In the genomic region with DNA sequence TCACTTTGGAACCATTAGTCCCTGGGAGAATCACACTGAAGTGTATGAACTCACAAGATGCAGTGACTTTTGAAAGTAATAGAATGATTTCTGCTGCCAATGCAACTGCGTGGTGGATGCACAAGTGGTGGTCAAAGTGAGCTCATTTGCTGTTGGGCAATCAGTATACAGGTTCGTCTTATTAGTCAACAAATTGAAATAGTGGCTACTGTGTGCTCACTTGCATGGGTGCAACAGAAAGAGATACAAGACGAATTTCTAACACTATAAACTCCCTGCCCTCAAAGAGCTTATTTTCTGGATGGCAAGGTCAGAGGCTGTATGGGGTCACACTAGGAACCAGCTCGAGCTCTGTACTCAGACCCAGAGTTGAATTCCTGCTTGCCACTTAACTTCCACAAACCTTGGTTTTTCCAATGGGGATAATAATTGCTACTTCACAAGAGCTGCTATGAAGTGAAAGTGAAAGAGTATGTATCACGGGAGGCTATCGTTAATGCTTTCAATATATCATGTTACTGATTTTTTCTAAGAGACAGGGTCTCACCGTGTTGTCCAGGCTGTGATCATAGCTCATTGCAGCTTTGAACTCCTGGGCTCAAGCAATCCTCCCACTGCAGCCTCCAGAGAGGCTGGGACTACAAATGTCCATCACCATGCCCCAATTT, we compare ENCODE assay signal across 11 cellular contexts. TPM values are rescaled to one million over a fixed set of nuclear protein-coding genes. Genes with fewer than 3 reads are reported as not detected.
DNase-seq lines count a peak whose midpoint lies in the region; ATAC-seq and TF ChIP-seq lines count a peak whose summit lies in the region.
"Had no signal": no experiment of that assay in that cellular context is flagged by ENCODE, and none has a peak within 500 bp of the region (broad histone marks: within the 10 kb centered on the region; RNA-seq: fewer than 3 reads in every experiment).

No MANE protein-coding gene starts in this region.

- H3K27me3 Mint-ChIP-seq in activated T-helper 2 cell treated with anti-CD3 and anti-CD28 coated beads, Interferon-gamma antibody, Interleukin-2, Interleukin-4, amounts not matched to agents 10 μg/mL and 5 μg/mL and 100 μg/mL, durations not matched to agents 14 hours and 24 hours and 36 hours (ENCODE audit: low read depth), result no peaks in the 10 kb centered on the region
- H3K27me3 Mint-ChIP-seq in H9 (ENCODE audit: low read depth) (peaks cover 28% of the 10 kb centered on the region), mesothelial cell of epicardium (ENCODE audit: low read depth) (no peaks in the 10 kb centered on the region)

- no CpG with 5 or more reads among the region's 7 CpGs for WGBS in IMR-90 (ENCODE audit: extremely low coverage in 2 of 2, insufficient read length in 1 of 2), 2 experiments
- no CpG with 5 or more reads among the region's 7 CpGs for WGBS in H9 (ENCODE audit: extremely low coverage, insufficient read length, low lambda C conversion rate)

- in situ Hi-C loops in IMR-90 (cut with MboI; ENCODE audit: low sequenced_read_pairs), result no loop called here

- H2BK5ac ChIP-seq in IMR-90 (ENCODE audit: low read depth, low read length, poor library complexity, severe bottlenecking), result no peak overlapping the region
- H2BK5ac ChIP-seq in H9 (ENCODE audit: insufficient read length, low read length), result no peak overlapping the region

- no peak for TF ChIP-seq CTCF in IMR-90 (conservative IDR thresholded peaks at IDR 0.05; ENCODE audit: low read depth, low read length)
- TF ChIP-seq CTCF in H9 (conservative IDR thresholded peaks at IDR 0.05), result no peak
- TF ChIP-seq CTCF in mesothelial cell of epicardium (IDR thresholded peaks at IDR 0.05; ENCODE audit: unreplicated experiment), result no peak

- no peak for TF ChIP-seq RAD21 in IMR-90 (IDR thresholded peaks at IDR 0.05; ENCODE audit: low read length)

- H3K27me3 ChIP-seq in BLaER1 (no peaks in the 10 kb centered on the region), IMR-90 (ENCODE audit: control insufficient read depth, insufficient read depth, low read length) (no peaks in the 10 kb centered on the region), H9 (ENCODE audit: insufficient read depth, low read length) (no peaks in the 10 kb centered on the region)

- H3K79me2 ChIP-seq in H9 (ENCODE audit: insufficient read depth, low read length), result no peaks in the 10 kb centered on the region

- H3K9me3 ChIP-seq in BLaER1, result 0 out of 2 replicates have a peak, but pooled peaks cover 5% of the 10 kb centered on the region
- no peaks in the 10 kb centered on the region for H3K9me3 ChIP-seq in IMR-90 (ENCODE audit: control insufficient read depth, insufficient read depth, low read length)
- H3K9me3 ChIP-seq in H9 (ENCODE audit: control insufficient read depth, low read depth, low read length), result no peaks in the 10 kb centered on the region

- no peaks in the 10 kb centered on the region for H3K23me2 ChIP-seq in H9 (ENCODE audit: insufficient read length, low read depth, low read length, poor library complexity, severe bottlenecking)

- CTCF ChIA-PET in IMR-90 (lab: Yijun Ruan, JAX), result no interaction called here

- no peak overlapping the region for H3K27ac ChIP-seq in BLaER1
- no peak overlapping the region for H3K27ac ChIP-seq in IMR-90 (ENCODE audit: insufficient read depth, low read length)
- no peak overlapping the region for H3K27ac ChIP-seq in H9 (ENCODE audit: insufficient read length, low read depth, low read length)

- H3K18ac ChIP-seq in IMR-90 (ENCODE audit: low read depth, low read length), result no peak overlapping the region
- H3K18ac ChIP-seq in H9 (ENCODE audit: insufficient read length, low read depth, low read length), result no peak overlapping the region

- no peak for TF ChIP-seq POLR2A in IMR-90 (IDR thresholded peaks at IDR 0.05; ENCODE audit: low read depth, low read length)

- H2AFZ ChIP-seq in IMR-90 (replicated peaks; ENCODE audit: low read length, poor library complexity) (no peak overlapping the region), H9 (ENCODE audit: low read length) (no peak overlapping the region)

- intact Hi-C loops in IMR-90 (cut with micrococcal nuclease), result no loop called here
- intact Hi-C loops in activated T-helper 2 cell treated with anti-CD3 and anti-CD28 coated beads, Interferon-gamma antibody, Interleukin-2, Interleukin-4, amounts not matched to agents 10 μg/mL and 5 μg/mL and 100 μg/mL, durations not matched to agents 14 hours and 24 hours and 36 hours (cut with micrococcal nuclease), result no loop called here

- H3K79me1 ChIP-seq in IMR-90 (ENCODE audit: low read depth in 1 of 2, low read length in 2 of 2) (peaks cover 0 to 2% of the 10 kb centered on the region in 2 experiments; a peak in 2 of 4 replicates), H9 (ENCODE audit: insufficient read depth, low read depth, low read length, poor library complexity, severe bottlenecking) (no peaks in the 10 kb centered on the region)

- H2AK5ac ChIP-seq in IMR-90 (ENCODE audit: low read depth, low read length), result no peak overlapping the region
- no peak overlapping the region for H2AK5ac ChIP-seq in H9 (ENCODE audit: insufficient read length, low read length)

- peaks cover 10% of the 10 kb centered on the region for H3K4me1 ChIP-seq in BLaER1
- H3K4me1 ChIP-seq in IMR-90 (ENCODE audit: control insufficient read depth, insufficient read depth, low read length), result 0 out of 2 replicates have a peak, but pooled peaks cover 2% of the 10 kb centered on the region
- no peaks in the 10 kb centered on the region for H3K4me1 ChIP-seq in H9 (ENCODE audit: insufficient read depth, low read length)

- H2BK20ac ChIP-seq in IMR-90 (ENCODE audit: low read depth, low read length) (no peak overlapping the region), H9 (ENCODE audit: low read depth, low read length, poor library complexity, severe bottlenecking) (no peak overlapping the region)

- H3K4me3 ChIP-seq in BLaER1, result no peak overlapping the region
- H3K4me3 ChIP-seq in IMR-90 (ENCODE audit: insufficient read depth, low read depth, low read length), result no peak overlapping the region

- H3K4ac ChIP-seq in IMR-90 (ENCODE audit: low read depth, low read length), result no peak overlapping the region
- no peak overlapping the region for H3K4ac ChIP-seq in H9 (ENCODE audit: low read depth, low read length)

- no peak for DNase-seq in IMR-90
- no peak for DNase-seq in activated T-helper 2 cell treated with anti-CD3 and anti-CD28 coated beads, Interferon-gamma antibody, Interleukin-2, Interleukin-4, amounts not matched to agents 10 μg/mL and 5 μg/mL and 100 μg/mL, durations not matched to agents 14 hours and 24 hours and 36 hours (ENCODE audit: low spot score)
- peak; percentile 34 to 49 for DNase-seq in lung microvascular endothelial cell (ENCODE audit: low read depth in 2 of 2)
- DNase-seq in H9, result no peak
- no peak for DNase-seq in mesothelial cell of epicardium (ENCODE audit: low spot score in 2 of 2, unreplicated experiment in 2 of 2)
- DNase-seq in activated effector memory CD4-positive, alpha-beta T cell treated with Interleukin-2 at 50 U/mL for 16 hours, result no peak
- DNase-seq in HCEC 1CT, result no peak
- DNase-seq: activated CD4-positive, alpha-beta T cell treated with anti-CD3 and anti-CD28 coated beads, Interleukin-2, amount 50 U/mL, for 4 hours; cortex of kidney had no signal

- H3K9ac ChIP-seq in BLaER1 (no peak overlapping the region; the same call in 1 of the 2 replicates), IMR-90 (ENCODE audit: low read depth, low read length) (no peak overlapping the region), H9 (ENCODE audit: extremely low read depth, insufficient read length, low read length) (no peak overlapping the region)

- H3K9me3 Mint-ChIP-seq in activated T-helper 2 cell treated with anti-CD3 and anti-CD28 coated beads, Interferon-gamma antibody, Interleukin-2, Interleukin-4, amounts not matched to agents 10 μg/mL and 5 μg/mL and 100 μg/mL, durations not matched to agents 14 hours and 24 hours and 36 hours, result no peaks in the 10 kb centered on the region
- H3K9me3 Mint-ChIP-seq in H9 (no peaks in the 10 kb centered on the region), mesothelial cell of epicardium (no peaks in the 10 kb centered on the region)

- peaks cover 25% of the 10 kb centered on the region for H3K4me1 Mint-ChIP-seq in activated T-helper 2 cell treated with anti-CD3 and anti-CD28 coated beads, Interferon-gamma antibody, Interleukin-2, Interleukin-4, amounts not matched to agents 10 μg/mL and 5 μg/mL and 100 μg/mL, durations not matched to agents 14 hours and 24 hours and 36 hours (ENCODE audit: low read depth)
- H3K4me1 Mint-ChIP-seq in H9 (peaks cover 6 to 8% of the 10 kb centered on the region in 2 experiments), mesothelial cell of epicardium (no peaks in the 10 kb centered on the region)

- H2BK120ac ChIP-seq in IMR-90 (ENCODE audit: low read depth, low read length) (no peak overlapping the region), H9 (ENCODE audit: low read depth, low read length, poor library complexity, severe bottlenecking) (no peak overlapping the region)

- BruUV-seq in IMR-90 (replicated peaks; lab: Mats Ljungman, UMichigan), result no TSS peak

- H4K91ac ChIP-seq in IMR-90 (ENCODE audit: insufficient read depth, low read depth, low read length), result no peak overlapping the region
- no peak overlapping the region for H4K91ac ChIP-seq in H9 (ENCODE audit: insufficient read length, low read depth, low read length)

- peaks cover 16% of the 10 kb centered on the region for H3K36me3 Mint-ChIP-seq in activated T-helper 2 cell treated with anti-CD3 and anti-CD28 coated beads, Interferon-gamma antibody, Interleukin-2, Interleukin-4, amounts not matched to agents 10 μg/mL and 5 μg/mL and 100 μg/mL, durations not matched to agents 14 hours and 24 hours and 36 hours (ENCODE audit: low read depth)
- H3K36me3 Mint-ChIP-seq in H9 (ENCODE audit: insufficient read depth in 1 of 3, low read depth in 3 of 3), result peaks cover 4 to 18% (median 18%) of the 10 kb centered on the region in 3 experiments; a peak in 6 of 7 replicates
- peaks cover 7% of the 10 kb centered on the region for H3K36me3 Mint-ChIP-seq in mesothelial cell of epicardium

- peaks cover 18% of the 10 kb centered on the region for H4K20me1 ChIP-seq in BLaER1
- 0 out of 2 replicates have a peak, but pooled peaks cover 3% of the 10 kb centered on the region for H4K20me1 ChIP-seq in IMR-90 (ENCODE audit: insufficient read depth, low read length)
- no peaks in the 10 kb centered on the region for H4K20me1 ChIP-seq in H9 (ENCODE audit: control insufficient read depth, insufficient read depth, insufficient read length)

- H3K36me3 ChIP-seq in BLaER1 (peaks cover 32% of the 10 kb centered on the region), IMR-90 (ENCODE audit: control insufficient read depth, insufficient read depth, low read length) (peaks cover 15% of the 10 kb centered on the region)

- no peak overlapping the region for H3K23ac ChIP-seq in IMR-90 (ENCODE audit: low read depth, low read length)
- no peak overlapping the region for H3K23ac ChIP-seq in H9 (ENCODE audit: insufficient read length, low read depth, low read length)

- no peak overlapping the region for H3K56ac ChIP-seq in IMR-90 (ENCODE audit: extremely low read depth, insufficient read depth, low read length)
- no peak overlapping the region for H3K56ac ChIP-seq in H9 (ENCODE audit: insufficient read length, low read depth, low read length)

- H3K4me3 Mint-ChIP-seq in activated T-helper 2 cell treated with anti-CD3 and anti-CD28 coated beads, Interferon-gamma antibody, Interleukin-2, Interleukin-4, amounts not matched to agents 10 μg/mL and 5 μg/mL and 100 μg/mL, durations not matched to agents 14 hours and 24 hours and 36 hours (ENCODE audit: low read depth), result peak overlapping the region; percentile 48
- no peak overlapping the region for H3K4me3 Mint-ChIP-seq in H9
- no peak overlapping the region for H3K4me3 Mint-ChIP-seq in mesothelial cell of epicardium

- no peak overlapping the region for H3K14ac ChIP-seq in IMR-90 (replicated peaks; ENCODE audit: low read depth, low read length)
- no peak overlapping the region for H3K14ac ChIP-seq in H9 (ENCODE audit: insufficient read depth, low read length)

- peaks cover 13% of the 10 kb centered on the region for H3K9me1 ChIP-seq in IMR-90 (ENCODE audit: insufficient read depth, low read length)

- no peak overlapping the region for H2BK12ac ChIP-seq in H9 (ENCODE audit: insufficient read length, low read depth, low read length)

- H3K4me2 ChIP-seq in BLaER1 (peak overlapping the region; percentile 27), IMR-90 (ENCODE audit: low read depth, low read length) (0 out of 2 replicates have a peak overlapping the region, but pooled peaks have one; percentile 7), H9 (ENCODE audit: insufficient read depth, insufficient read length, low read length) (no peak overlapping the region)

- H2BK15ac ChIP-seq in IMR-90 (ENCODE audit: low read depth, low read length) (no peak overlapping the region), H9 (ENCODE audit: low read depth, low read length) (no peak overlapping the region)

- H4K5ac ChIP-seq in IMR-90 (ENCODE audit: low read depth, low read length) (no peak overlapping the region), H9 (ENCODE audit: insufficient read length, low read depth, low read length) (no peak overlapping the region)

- POLR2A ChIA-PET in IMR-90 (lab: Charles Lee; ENCODE audit: unreplicated experiment), result no interaction called here

- H3T11ph ChIP-seq in H9 (ENCODE audit: low read length), result no peak overlapping the region

- dilution Hi-C loops in IMR-90 (cut with HindIII; ENCODE audit: low sequenced_read_pairs, unreplicated experiment), result no loop called here

- H2AK9ac ChIP-seq in IMR-90 (replicated peaks; ENCODE audit: low read depth, low read length, poor library complexity), result no peak overlapping the region

- no peak overlapping the region for H4K8ac ChIP-seq in IMR-90 (ENCODE audit: low read depth in 2 of 2, low read length in 2 of 2)
- H4K8ac ChIP-seq in H9 (replicated peaks; ENCODE audit: insufficient read length, low read depth, low read length), result no peak overlapping the region

- ATAC-seq in IMR-90 (ENCODE audit: low read depth), result no peak

- H3K27ac Mint-ChIP-seq in activated T-helper 2 cell treated with anti-CD3 and anti-CD28 coated beads, Interferon-gamma antibody, Interleukin-2, Interleukin-4, amounts not matched to agents 10 μg/mL and 5 μg/mL and 100 μg/mL, durations not matched to agents 14 hours and 24 hours and 36 hours, result no peak overlapping the region
- H3K27ac Mint-ChIP-seq in H9 (no peak overlapping the region), mesothelial cell of epicardium (no peak overlapping the region)

RNA-seq across cellular contexts. Expression of gene BCL7B, which starts 8.3 kb away (rescaled TPM):
- total RNA-seq in IMR-90 (2012; rRNA removed) (6.1 and 7.2 TPM in 2 replicates), lung microvascular endothelial cell (17.2 and 22.6 TPM in 2 replicates), H9 (2021) (46.4 and 48.9 TPM in 2 replicates), mesothelial cell of epicardium (38.2 to 42.5 TPM (median 40.4 TPM) in 3 replicates)
- 51.3 and 62.6 TPM in 2 replicates for polyA plus RNA-seq in IMR-90 (2012; rRNA removed)
- 50.6 and 52.7 TPM in 2 replicates for polyA plus RNA-seq in IMR-90 (2012; cell fraction: cytosol; rRNA removed)
- 29.2 and 33.8 TPM in 2 replicates for polyA plus RNA-seq in IMR-90 (2012; cell fraction: nucleus; rRNA removed; ENCODE audit: low replicate concordance)
- 68.6 and 74.5 TPM in 2 replicates for total RNA-seq in activated T-helper 2 cell treated with anti-CD3 and anti-CD28 coated beads, Interferon-gamma antibody, Interleukin-2, Interleukin-4, amounts not matched to agents 10 μg/mL and 5 μg/mL and 100 μg/mL, durations not matched to agents 14 hours and 24 hours and 36 hours

RNA-seq across cellular contexts. Expression of gene TBL2, which starts 12.6 kb away (rescaled TPM):
- total RNA-seq in IMR-90 (2012; rRNA removed) (81.7 and 94.1 TPM in 2 replicates), lung microvascular endothelial cell (37.0 and 40.7 TPM in 2 replicates), H9 (2021) (24.9 and 26.7 TPM in 2 replicates), mesothelial cell of epicardium (51.5 to 52.2 TPM (median 51.6 TPM) in 3 replicates)
- polyA plus RNA-seq in IMR-90 (2012; rRNA removed), result 61.8 and 72.6 TPM in 2 replicates
- polyA plus RNA-seq in IMR-90 (2012; cell fraction: cytosol; rRNA removed), result 22.3 and 54.6 TPM in 2 replicates
- polyA plus RNA-seq in IMR-90 (2012; cell fraction: nucleus; rRNA removed; ENCODE audit: low replicate concordance), result 42.5 and 66.2 TPM in 2 replicates
- total RNA-seq in activated T-helper 2 cell treated with anti-CD3 and anti-CD28 coated beads, Interferon-gamma antibody, Interleukin-2, Interleukin-4, amounts not matched to agents 10 μg/mL and 5 μg/mL and 100 μg/mL, durations not matched to agents 14 hours and 24 hours and 36 hours, result 43.3 and 43.9 TPM in 2 replicates

RNA-seq across cellular contexts. Expression of gene BAZ1B, which starts 43.7 kb away (rescaled TPM):
- total RNA-seq in IMR-90 (2012; rRNA removed), result 45.0 and 60.8 TPM in 2 replicates
- polyA plus RNA-seq in IMR-90 (2012; rRNA removed), result 16.8 and 20.2 TPM in 2 replicates
- polyA plus RNA-seq in IMR-90 (2012; cell fraction: cytosol; rRNA removed), result 4.8 and 7.6 TPM in 2 replicates
- 5.5 and 17.3 TPM in 2 replicates for polyA plus RNA-seq in IMR-90 (2012; cell fraction: nucleus; rRNA removed; ENCODE audit: low replicate concordance)
- total RNA-seq in activated T-helper 2 cell treated with anti-CD3 and anti-CD28 coated beads, Interferon-gamma antibody, Interleukin-2, Interleukin-4, amounts not matched to agents 10 μg/mL and 5 μg/mL and 100 μg/mL, durations not matched to agents 14 hours and 24 hours and 36 hours, result 99.6 and 101 TPM in 2 replicates
- total RNA-seq in lung microvascular endothelial cell, result 27.7 and 34.1 TPM in 2 replicates
- total RNA-seq in H9 (2021), result 95.7 and 96.4 TPM in 2 replicates
- 74.8 to 77.8 TPM (median 76.9 TPM) in 3 replicates for total RNA-seq in mesothelial cell of epicardium

RNA-seq across cellular contexts. Expression of gene MLXIPL, which starts 58.5 kb away (rescaled TPM):
- total RNA-seq in IMR-90 (2012; rRNA removed) (not detected in 2 replicates), lung microvascular endothelial cell (not detected in 2 replicates), H9 (2021) (5.5 and 6.1 TPM in 2 replicates), mesothelial cell of epicardium (1.5 to 2.6 TPM (median 2.0 TPM) in 3 replicates)
- polyA plus RNA-seq in IMR-90 (2012; rRNA removed), result not detected in 2 replicates
- not detected in 2 replicates for polyA plus RNA-seq in IMR-90 (2012; cell fraction: cytosol; rRNA removed)
- 0.03 TPM in 1 of 2 replicates, not detected in the other for polyA plus RNA-seq in IMR-90 (2012; cell fraction: nucleus; rRNA removed; ENCODE audit: low replicate concordance)
- total RNA-seq in activated T-helper 2 cell treated with anti-CD3 and anti-CD28 coated beads, Interferon-gamma antibody, Interleukin-2, Interleukin-4, amounts not matched to agents 10 μg/mL and 5 μg/mL and 100 μg/mL, durations not matched to agents 14 hours and 24 hours and 36 hours, result not detected in 2 replicates
- total RNA-seq: HT1080 had no signal

Comparison
In these comparisons a context has a peak if more than half of its experiments do, and no peak if none do; other contexts are left out.
1. DNase-seq: peak in lung microvascular endothelial cell (2 of 2); none in IMR-90 (single experiment), activated T-helper 2 cell treated with anti-CD3 and anti-CD28 coated beads, Interferon-gamma antibody, Interleukin-2, Interleukin-4, amounts not matched to agents 10 μg/mL and 5 μg/mL and 100 μg/mL, durations not matched to agents 14 hours and 24 hours and 36 hours (single experiment), H9 (single experiment), mesothelial cell of epicardium (0 of 2), activated effector memory CD4-positive, alpha-beta T cell treated with Interleukin-2 at 50 U/mL for 16 hours (single experiment) and HCEC 1CT (single experiment).